In genomic region chr19:1474011-1474764, GRCh38 we compare ENCODE assay signal across 2 cellular contexts.
TF ChIP-seq lines count a peak whose summit lies in the region.

No MANE protein-coding gene starts in this region.

TF ChIP-seq in IMR-90, 13 proteins besides CTCF, POLR2A, EP300 and RAD21:
- TF ChIP-seq CHD1 (IDR thresholded peaks at IDR 0.05; ENCODE audit: low read depth, low read length) (no peak), MAFK (IDR thresholded peaks at IDR 0.05; ENCODE audit: low read depth, low read length) (no peak), FOS (IDR thresholded peaks at IDR 0.05; ENCODE audit: low read depth, low read length) (no peak), USF2 (IDR thresholded peaks at IDR 0.05; ENCODE audit: low read depth, low read length) (no peak)
TF ChIP-seq in IMR-90: peak in this region for 0.

TF ChIP-seq in H1, 55 proteins besides CTCF, POLR2A, EP300 and RAD21:
- no peak for TF ChIP-seq TAF1 (IDR thresholded peaks at IDR 0.05; ENCODE audit: low read depth, low read length)
